ENCODE assay signal across 16 cellular contexts in genomic region chr6:157329829-157330228, GRCh38. TPM values are rescaled to one million over a fixed set of nuclear protein-coding genes. Genes with fewer than 3 reads are reported as not detected.
A peak's percentile ranks its signal among the peaks of the same experiment; 100 is the strongest.
DNase-seq lines count a peak whose midpoint lies in the region; FAIRE-seq and TF ChIP-seq lines count a peak whose summit lies in the region.
"Had no signal": no experiment of that assay in that cellular context is flagged by ENCODE, and none has a peak within 500 bp of the region (broad histone marks: within the 10 kb centered on the region; RNA-seq: fewer than 3 reads in every experiment).

No MANE protein-coding gene starts in this region.

- TF ChIP-seq CTCF in fibroblast of the aortic adventitia (IDR thresholded peaks at IDR 0.05; ENCODE audit: insufficient read depth, low read length): no peak

- H3K4me3 ChIP-seq in fibroblast of the aortic adventitia (ENCODE audit: low read depth, low read length): no peak overlapping the region

- no peak for TF ChIP-seq POLR2A in GM12892 (IDR thresholded peaks at IDR 0.05; ENCODE audit: low read depth, low read length)

- FAIRE-seq in HTR-8/SVneo (lab: Jason Lieb, UNC) (peak; percentile 68), GM12892 (lab: Jason Lieb, UNC) (no peak)

- DNase-seq in Daoy (ENCODE audit: low read depth) (peak; percentile 64), HTR-8/SVneo (ENCODE audit: insufficient read length, low spot score) (no peak), amniotic epithelial cell (ENCODE audit: low read depth) (peak; percentile 27), fibroblast of the aortic adventitia (ENCODE audit: low read depth) (peak; percentile 66), RKO (ENCODE audit: low spot score) (no peak), DMS53 treated with DMSO at 0.1 percent for 48 hours (lab: John Stamatoyannopoulos, UW; ENCODE audit: unreplicated experiment) (no peak), GM12892 (ENCODE audit: insufficient read length) (no peak)
- DNase-seq in activated CD8-positive, alpha-beta memory T cell treated with anti-CD3 and anti-CD28 coated beads for 24 hours: no peak
- DNase-seq: activated B cell treated with CpG ODN at 0.5 μM for 24 hours; activated T-cell treated with anti-CD3 and anti-CD28 coated beads, Interleukin-2, amount 50 U/mL, for 72 hours; DMS 273 treated with DMSO at 0.1 percent for 48 hours; KBM-7; MV-4-11; NCI-H187 treated with DMSO at 0.1 percent for 48 hours; nucleus accumbens; stimulated activated CD4-positive, alpha-beta T cell treated with anti-CD3 and anti-CD28 coated beads, Interleukin-15, amount 100 ng/mL, for 24 hours had no signal

RNA-seq across cellular contexts. Expression of gene TMEM242, which starts 6.5 kb away (rescaled TPM):
- 10.5 and 15.8 TPM in 2 replicates for total RNA-seq in Daoy (2014; rRNA removed; shearing (Covaris generic))
- 7.0 and 7.1 TPM in 2 replicates for total RNA-seq in fibroblast of the aortic adventitia (ENCODE audit: low replicate concordance)
- polyA plus RNA-seq in GM12892 (2012; ENCODE audit: missing spikeins): 2.9 TPM

RNA-seq across cellular contexts. Expression of gene ZDHHC14, which starts 51.2 kb away (rescaled TPM):
- total RNA-seq in Daoy (2014; rRNA removed; shearing (Covaris generic)): 6.5 and 12.2 TPM in 2 replicates
- 0.82 and 7.9 TPM in 2 replicates for total RNA-seq in fibroblast of the aortic adventitia (ENCODE audit: low replicate concordance)
- 0.17 TPM for polyA plus RNA-seq in GM12892 (2012; ENCODE audit: missing spikeins)

Comparison
In these comparisons a context has a peak if more than half of its experiments do, and no peak if none do; other contexts are left out.
1. DNase-seq: peak in Daoy (single experiment), amniotic epithelial cell (single experiment) and fibroblast of the aortic adventitia (single experiment); none in HTR-8/SVneo (single experiment), RKO (single experiment), DMS53 treated with DMSO at 0.1 percent for 48 hours (single experiment), GM12892 (single experiment) and activated CD8-positive, alpha-beta memory T cell treated with anti-CD3 and anti-CD28 coated beads for 24 hours (single experiment).